In genomic region chr15:58065445-58066041, GRCh38 we compare ENCODE assay signal across 10 cellular contexts. TPM values are rescaled to one million over a fixed set of nuclear protein-coding genes. Genes with fewer than 3 reads are reported as not detected.
DNase-seq lines count a peak whose midpoint lies in the region; ATAC-seq and TF ChIP-seq lines count a peak whose summit lies in the region.
"Had no signal": no experiment of that assay in that cellular context is flagged by ENCODE, and none has a peak within 500 bp of the region (broad histone marks: within the 10 kb centered on the region; RNA-seq: fewer than 3 reads in every experiment).

TSS of gene ALDH1A2 (minus strand) at chr15:58065711. CDS start at chr15:58065650, 61 bp downstream.

- POLR2A ChIA-PET in SK-N-SH (lab: Yijun Ruan, JAX) (interaction anchor here (0.6 kb wide), 1 partner anchor 611 kb away, joined by 3 read pairs; no protein-coding TSS in a partner anchor), MCF 10A (lab: Yijun Ruan, JAX) (interaction anchor here (0.6 kb wide), 1 partner anchor 286 kb away, joined by 3 read pairs; no protein-coding TSS in a partner anchor)

- H3K9me3 Mint-ChIP-seq in MCF 10A (ENCODE audit: unreplicated experiment): no peaks in the 10 kb centered on the region

- H3K27ac ChIP-seq in SK-N-SH (ENCODE audit: low read depth in 2 of 2, low read length in 1 of 2) (no peak within 1 kb of the TSS), foreskin keratinocyte (no peak within 1 kb of the TSS)
- H3K27ac ChIP-seq: C4-2B had no signal

- peaks cover 6% of the 10 kb centered on the region for H3F3A ChIP-seq in SK-N-SH (replicated peaks; ENCODE audit: insufficient read depth)

- H3K27ac Mint-ChIP-seq in MCF 10A (ENCODE audit: low read depth, unreplicated experiment): no peak within 1 kb of the TSS

- peaks cover 5% of the 10 kb centered on the region for H3K4me1 Mint-ChIP-seq in MCF 10A (ENCODE audit: insufficient read depth, unreplicated experiment)

- TF ChIP-seq CTCF in SK-N-SH (IDR thresholded peaks at IDR 0.05) (no peak), MCF 10A (IDR thresholded peaks at IDR 0.05; ENCODE audit: unreplicated experiment) (no peak), foreskin keratinocyte (conservative IDR thresholded peaks at IDR 0.05) (no peak)

- peaks cover 37% of the 10 kb centered on the region for H3K27me3 ChIP-seq in SK-N-SH (ENCODE audit: insufficient read depth)
- H3K27me3 ChIP-seq in foreskin keratinocyte: peaks cover 56% of the 10 kb centered on the region

- BruUV-seq in MCF 10A (replicated peaks; lab: Mats Ljungman, UMichigan): no TSS peak

- 10% methylated on average over 24 of the region's 75 CpGs for WGBS in SK-N-SH (ENCODE audit: low lambda C conversion rate)

- H3K4me3 Mint-ChIP-seq in MCF 10A (ENCODE audit: unreplicated experiment): peak within 1 kb of the TSS; percentile 52

- H3K36me3 ChIP-seq in SK-N-SH (replicated peaks in 1 of 2; ENCODE audit: control insufficient read depth in 1 of 2, insufficient read depth in 2 of 2, low read length in 1 of 2): no peaks in the 10 kb centered on the region

- H3K4me1 ChIP-seq in SK-N-SH (ENCODE audit: control insufficient read depth in 1 of 2, insufficient read depth in 2 of 2, low read depth in 1 of 2, low read length in 1 of 2) (no peaks in the 10 kb centered on the region; a peak in 1 of 4 replicates), foreskin keratinocyte (no peaks in the 10 kb centered on the region)

- H3K9me3 ChIP-seq in SK-N-SH: no peaks in the 10 kb centered on the region

- CTCF ChIA-PET in SK-N-SH (lab: Yijun Ruan, JAX): interaction anchor here (0.6 to 10.0 kb wide), 60 partner anchors 8 to 537 kb away, joined by 3 to 241 read pairs (median 4); partner anchors contain the start of gene POLR2M
- CTCF ChIA-PET in MCF 10A (lab: Yijun Ruan, JAX): interaction anchor here (0.6 to 8.5 kb wide), 34 partner anchors 12 to 437 kb away, joined by 3 to 340 read pairs (median 6); no protein-coding TSS in a partner anchor

- intact Hi-C loops in MCF 10A (cut with micrococcal nuclease) (loop anchor here (1.0 kb wide), 4 partner anchors 96 to 398 kb away; no protein-coding TSS in a partner anchor), left colon (cut with DNase I, micrococcal nuclease) (no loop called here)

- no peak for TF ChIP-seq EP300 in SK-N-SH (IDR thresholded peaks at IDR 0.05; ENCODE audit: borderline replicate concordance in 1 of 2, low read depth in 1 of 2, low read length in 1 of 2)

- no peak within 1 kb of the TSS for H3K9ac ChIP-seq in SK-N-SH

- no peaks in the 10 kb centered on the region for H3K36me3 Mint-ChIP-seq in MCF 10A (ENCODE audit: insufficient read depth, unreplicated experiment)

- H3K4me2 ChIP-seq in SK-N-SH: peak within 1 kb of the TSS; percentile 67; the same call in 1 of the 2 replicates

- H3K9me2 ChIP-seq in SK-N-SH: no peaks in the 10 kb centered on the region

- no peak for TF ChIP-seq RAD21 in SK-N-SH (IDR thresholded peaks at IDR 0.05; ENCODE audit: low read length)

- H3K27me3 Mint-ChIP-seq in MCF 10A (ENCODE audit: insufficient read depth, unreplicated experiment): no peaks in the 10 kb centered on the region

- H2AFZ ChIP-seq in SK-N-SH (ENCODE audit: low read depth): 0 out of 2 replicates have a peak within 1 kb of the TSS, but pooled peaks have one; percentile 51

- H4K20me1 ChIP-seq in SK-N-SH (ENCODE audit: insufficient read depth): no peaks in the 10 kb centered on the region

- H3K79me2 ChIP-seq in SK-N-SH (ENCODE audit: insufficient read depth): no peaks in the 10 kb centered on the region

- H3K4me3 ChIP-seq in SK-N-SH (ENCODE audit: low read depth in 2 of 2, low read length in 1 of 2): peak within 1 kb of the TSS; percentile 26 to 46; a peak in 3 of 4 replicates

- ATAC-seq in SK-N-SH treated with all-trans-retinoic acid at 6 μM for 48 hours (no peak; the same call in 2 of the 3 replicates), left colon (peak; percentile 57), GM18909 (IDR thresholded peaks at IDR 0.05; ENCODE audit: poor library complexity, unreplicated experiment) (no peak), GM21526 (IDR thresholded peaks at IDR 0.05; ENCODE audit: low FRiP score, unreplicated experiment) (no peak), foreskin keratinocyte (no peak)

- DNase-seq in SK-N-SH: peak; percentile 64
- DNase-seq in MCF 10A (ENCODE audit: unreplicated experiment): no peak
- DNase-seq in left colon: peak in 1 of 2 donors; percentile 19
- peak; percentile 18 for DNase-seq in stimulated activated CD4-positive, alpha-beta T cell treated with anti-CD3 and anti-CD28 coated beads, Interleukin-4, amount 100 ng/mL, for 1 hour
- DNase-seq in foreskin keratinocyte: no peak

TF ChIP-seq in SK-N-SH, 30 proteins besides CTCF, POLR2A, EP300 and RAD21:
- TF ChIP-seq RCOR1 (IDR thresholded peaks at IDR 0.05; ENCODE audit: low read length) (no peak), GATA2 (CRISPR knock-in tag; IDR thresholded peaks at IDR 0.05) (no peak), FOXJ3 (CRISPR knock-in tag; IDR thresholded peaks at IDR 0.05) (no peak), MEF2A (IDR thresholded peaks at IDR 0.05; ENCODE audit: borderline replicate concordance, low read depth) (no peak), EZH2phosphoT487 (IDR thresholded peaks at IDR 0.05; ENCODE audit: borderline replicate concordance, low read depth) (no peak; the same call in 1 of the 2 replicates), JUND (IDR thresholded peaks at IDR 0.05) (no peak), POLR2AphosphoS5 (IDR thresholded peaks at IDR 0.05; ENCODE audit: low read depth, low read length) (no peak)

TF ChIP-seq in SK-N-SH treated with all-trans-retinoic acid at 6 μM for 48 hours, 23 proteins besides CTCF, POLR2A, EP300 and RAD21:
- no peak for TF ChIP-seq BACH2 (CRISPR knock-in tag; IDR thresholded peaks at IDR 0.05; ENCODE audit: borderline replicate concordance)
- no peak for TF ChIP-seq OSR1 (CRISPR knock-in tag; IDR thresholded peaks at IDR 0.05)
- TF ChIP-seq CREB5 (CRISPR knock-in tag; IDR thresholded peaks at IDR 0.05; ENCODE audit: low read depth): no peak
- TF ChIP-seq, protein P1, sequence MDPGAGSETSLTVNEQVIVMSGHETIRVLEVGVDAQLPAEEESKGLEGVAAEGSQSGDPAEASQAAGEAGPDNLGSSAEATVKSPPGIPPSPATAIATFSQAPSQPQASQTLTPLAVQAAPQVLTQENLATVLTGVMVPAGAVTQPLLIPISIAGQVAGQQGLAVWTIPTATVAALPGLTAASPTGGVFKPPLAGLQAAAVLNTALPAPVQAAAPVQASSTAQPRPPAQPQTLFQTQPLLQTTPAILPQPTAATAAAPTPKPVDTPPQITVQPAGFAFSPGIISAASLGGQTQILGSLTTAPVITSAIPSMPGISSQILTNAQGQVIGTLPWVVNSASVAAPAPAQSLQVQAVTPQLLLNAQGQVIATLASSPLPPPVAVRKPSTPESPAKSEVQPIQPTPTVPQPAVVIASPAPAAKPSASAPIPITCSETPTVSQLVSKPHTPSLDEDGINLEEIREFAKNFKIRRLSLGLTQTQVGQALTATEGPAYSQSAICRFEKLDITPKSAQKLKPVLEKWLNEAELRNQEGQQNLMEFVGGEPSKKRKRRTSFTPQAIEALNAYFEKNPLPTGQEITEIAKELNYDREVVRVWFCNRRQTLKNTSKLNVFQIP (CRISPR knock-in tag; IDR thresholded peaks at IDR 0.05; ENCODE audit: borderline replicate concordance, low read depth): no peak
- TF ChIP-seq ISL1 (CRISPR knock-in tag; IDR thresholded peaks at IDR 0.05): no peak
- TF ChIP-seq ARNTL (CRISPR knock-in tag; IDR thresholded peaks at IDR 0.05; ENCODE audit: borderline replicate concordance, low read depth): no peak
- no peak for TF ChIP-seq TCF4 (CRISPR knock-in tag; IDR thresholded peaks at IDR 0.05; ENCODE audit: borderline replicate concordance)
- TF ChIP-seq GLIS3 (CRISPR knock-in tag; IDR thresholded peaks at IDR 0.05): no peak
- no peak for TF ChIP-seq ZNF8 (CRISPR knock-in tag; IDR thresholded peaks at IDR 0.05)
- no peak for TF ChIP-seq ZNF565 (CRISPR knock-in tag; conservative IDR thresholded peaks at IDR 0.05; ENCODE audit: low read depth)
- TF ChIP-seq PPARA (CRISPR knock-in tag; IDR thresholded peaks at IDR 0.05; ENCODE audit: borderline replicate concordance): no peak
- no peak for TF ChIP-seq ZNF70 (CRISPR knock-in tag; IDR thresholded peaks at IDR 0.05)
- TF ChIP-seq, protein P2, sequence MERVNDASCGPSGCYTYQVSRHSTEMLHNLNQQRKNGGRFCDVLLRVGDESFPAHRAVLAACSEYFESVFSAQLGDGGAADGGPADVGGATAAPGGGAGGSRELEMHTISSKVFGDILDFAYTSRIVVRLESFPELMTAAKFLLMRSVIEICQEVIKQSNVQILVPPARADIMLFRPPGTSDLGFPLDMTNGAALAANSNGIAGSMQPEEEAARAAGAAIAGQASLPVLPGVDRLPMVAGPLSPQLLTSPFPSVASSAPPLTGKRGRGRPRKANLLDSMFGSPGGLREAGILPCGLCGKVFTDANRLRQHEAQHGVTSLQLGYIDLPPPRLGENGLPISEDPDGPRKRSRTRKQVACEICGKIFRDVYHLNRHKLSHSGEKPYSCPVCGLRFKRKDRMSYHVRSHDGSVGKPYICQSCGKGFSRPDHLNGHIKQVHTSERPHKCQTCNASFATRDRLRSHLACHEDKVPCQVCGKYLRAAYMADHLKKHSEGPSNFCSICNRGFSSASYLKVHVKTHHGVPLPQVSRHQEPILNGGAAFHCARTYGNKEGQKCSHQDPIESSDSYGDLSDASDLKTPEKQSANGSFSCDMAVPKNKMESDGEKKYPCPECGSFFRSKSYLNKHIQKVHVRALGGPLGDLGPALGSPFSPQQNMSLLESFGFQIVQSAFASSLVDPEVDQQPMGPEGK (CRISPR knock-in tag; IDR thresholded peaks at IDR 0.05; ENCODE audit: borderline replicate concordance): no peak
- TF ChIP-seq ESRRG (CRISPR knock-in tag; IDR thresholded peaks at IDR 0.05): no peak

RNA-seq across cellular contexts. Expression of gene ALDH1A2, which starts in this region (rescaled TPM):
- not detected in 2 replicates for polyA plus RNA-seq in SK-N-SH (2012; rRNA removed)
- polyA plus RNA-seq in SK-N-SH (2012; cell fraction: cytosol; rRNA removed): 0.07 TPM in 1 of 2 replicates, not detected in the other
- not detected in 2 replicates for polyA plus RNA-seq in SK-N-SH (2012; cell fraction: nucleus; rRNA removed)
- 1.2 and 1.3 TPM in 2 replicates for total RNA-seq in MCF 10A (2022)
- total RNA-seq in left colon: 1 to 10 TPM; 5.4 to 5.6 TPM
- 1.7 and 1.9 TPM in 2 replicates for total RNA-seq in foreskin keratinocyte
- polyA plus RNA-seq in foreskin keratinocyte: 0.83 and 0.96 TPM in 2 replicates
- total RNA-seq: RPMI7951 had no signal

Comparison
In these comparisons a context has a peak if more than half of its experiments do, and no peak if none do; other contexts are left out.
1. Peak in DNase-seq, H3K4me3 ChIP-seq and H3K4me2 ChIP-seq in SK-N-SH; RNA of the gene not detected or under 1 TPM.